24 cellular contexts compared by ENCODE assay signal in the genomic region with DNA sequence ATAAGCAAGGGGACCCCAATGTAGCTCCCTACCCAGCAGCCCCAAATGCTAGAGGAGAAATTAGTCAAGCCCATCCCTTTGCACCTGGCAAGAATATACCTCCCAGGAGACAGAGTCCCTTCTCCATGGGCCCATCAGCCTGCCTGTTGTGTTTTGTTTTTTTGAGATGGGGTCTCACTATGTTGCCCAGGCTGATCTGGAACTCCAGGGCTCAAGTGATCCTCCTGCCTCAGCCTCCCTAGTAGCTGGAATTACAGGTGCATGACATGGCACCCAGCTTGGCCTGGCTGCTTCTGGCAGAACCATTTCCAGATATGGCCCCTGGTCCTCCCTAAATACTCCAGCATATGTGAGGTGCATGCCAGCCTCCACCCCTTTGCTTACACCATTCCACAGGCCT. TPM values are rescaled to one million over a fixed set of nuclear protein-coding genes. Genes with fewer than 3 reads are reported as not detected.
DNase-seq lines count a peak whose midpoint lies in the region; ATAC-seq, FAIRE-seq and TF ChIP-seq lines count a peak whose summit lies in the region.
"Had no signal": no experiment of that assay in that cellular context is flagged by ENCODE, and none has a peak within 500 bp of the region (broad histone marks: within the 10 kb centered on the region; RNA-seq: fewer than 3 reads in every experiment).

No MANE protein-coding gene starts in this region.

- H3K4me3 Mint-ChIP-seq in WTC11 (no peak overlapping the region), brain (no peak overlapping the region), neural progenitor cell (no peak overlapping the region)
- H3K4me3 Mint-ChIP-seq in stimulated activated effector memory CD8-positive, alpha-beta T cell treated with anti-CD3 and anti-CD28 coated beads, Interleukin-12 subunit alpha, Interleukin-12 subunit beta, amount 100 ng/mL, for 72 hours, result no peak overlapping the region
- H3K4me3 Mint-ChIP-seq: CD14-positive monocyte; CD4-positive, alpha-beta memory T cell; CD4-positive, CD25-positive, alpha-beta regulatory T cell; CD8-positive, alpha-beta memory T cell had no signal

- H3K27ac ChIP-seq in neural progenitor cell, result no peak overlapping the region
- H3K27ac ChIP-seq: BLaER1 had no signal

- no peaks in the 10 kb centered on the region for H3K79me2 ChIP-seq in neural progenitor cell (ENCODE audit: low read depth)

- H3F3A ChIP-seq in neural progenitor cell (ENCODE audit: low read depth), result peaks cover 15% of the 10 kb centered on the region

- CTCF ChIA-PET in WTC11 (lab: Charles Lee), result interaction anchor here (1.0 to 5.2 kb wide), 5 partner anchors 9 to 181 kb away, joined by 3 to 22 read pairs (median 5); no protein-coding TSS in a partner anchor

- DNase-seq in WTC11 (ENCODE audit: low spot score), result no peak
- no peak for DNase-seq in neural progenitor cell (ENCODE audit: low spot score)
- no peak for DNase-seq in stimulated activated effector memory CD8-positive, alpha-beta T cell treated with anti-CD3 and anti-CD28 coated beads, Interleukin-12 subunit alpha, Interleukin-12 subunit beta, amount 100 ng/mL, for 72 hours (ENCODE audit: low spot score in 2 of 2)
- DNase-seq in T-helper 2 cell, result no peak
- DNase-seq in HTR-8/SVneo (ENCODE audit: insufficient read length, low spot score), result no peak
- DNase-seq: 8988T; ACHN; BE2C; CD4-positive, alpha-beta memory T cell; CD4-positive, CD25-positive, alpha-beta regulatory T cell; CD8-positive, alpha-beta memory T cell; DMS 273 treated with DMSO at 0.1 percent for 48 hours; EL; GDM1 had no signal

- peaks cover 13% of the 10 kb centered on the region for H3K4me1 Mint-ChIP-seq in WTC11
- peaks cover 69% of the 10 kb centered on the region for H3K4me1 Mint-ChIP-seq in brain
- H3K4me1 Mint-ChIP-seq in neural progenitor cell, result peaks cover 54% of the 10 kb centered on the region
- no peaks in the 10 kb centered on the region for H3K4me1 Mint-ChIP-seq in stimulated activated effector memory CD8-positive, alpha-beta T cell treated with anti-CD3 and anti-CD28 coated beads, Interleukin-12 subunit alpha, Interleukin-12 subunit beta, amount 100 ng/mL, for 72 hours
- H3K4me1 Mint-ChIP-seq: CD4-positive, alpha-beta memory T cell; CD4-positive, CD25-positive, alpha-beta regulatory T cell; CD8-positive, alpha-beta memory T cell had no signal

- no peak overlapping the region for H3K4me3 ChIP-seq in neural progenitor cell
- H3K4me3 ChIP-seq: BLaER1, GM12878 had no signal

- H3K9ac ChIP-seq in neural progenitor cell, result no peak overlapping the region
- H3K9ac ChIP-seq: BLaER1 had no signal

- H3K27me3 ChIP-seq in neural progenitor cell, result no peaks in the 10 kb centered on the region
- H3K27me3 ChIP-seq: BE2C, BLaER1 had no signal

- H3K36me3 Mint-ChIP-seq in WTC11 (no peaks in the 10 kb centered on the region), brain (no peaks in the 10 kb centered on the region), neural progenitor cell (no peaks in the 10 kb centered on the region)
- H3K36me3 Mint-ChIP-seq in stimulated activated effector memory CD8-positive, alpha-beta T cell treated with anti-CD3 and anti-CD28 coated beads, Interleukin-12 subunit alpha, Interleukin-12 subunit beta, amount 100 ng/mL, for 72 hours, result no peaks in the 10 kb centered on the region
- H3K36me3 Mint-ChIP-seq: CD14-positive monocyte; CD4-positive, alpha-beta memory T cell; CD4-positive, CD25-positive, alpha-beta regulatory T cell; CD8-positive, alpha-beta memory T cell had no signal

- H4K20me1 ChIP-seq in neural progenitor cell (ENCODE audit: low read depth), result no peaks in the 10 kb centered on the region
- H4K20me1 ChIP-seq: BLaER1 had no signal

- no peak overlapping the region for H2AFZ ChIP-seq in neural progenitor cell (replicated peaks)

- no peak for FAIRE-seq in HTR-8/SVneo (lab: Jason Lieb, UNC)
- FAIRE-seq: A204.1, GM12878, GM12892, GM18507 had no signal

- peaks cover 16% of the 10 kb centered on the region for H3K4me1 ChIP-seq in neural progenitor cell

- ATAC-seq in WTC11, result no peak
- no peak for ATAC-seq in stimulated activated effector memory CD8-positive, alpha-beta T cell treated with anti-CD3 and anti-CD28 coated beads, Interleukin-12 subunit alpha, Interleukin-12 subunit beta, amount 100 ng/mL, for 72 hours
- ATAC-seq in HG02642 (IDR thresholded peaks at IDR 0.05; ENCODE audit: poor library complexity, unreplicated experiment), result no peak
- no peak for ATAC-seq in HG02588 (IDR thresholded peaks at IDR 0.05; ENCODE audit: unreplicated experiment)
- ATAC-seq: GM12878 had no signal

- no peaks in the 10 kb centered on the region for H3K9me3 Mint-ChIP-seq in WTC11
- H3K9me3 Mint-ChIP-seq in brain, result no peaks in the 10 kb centered on the region
- H3K9me3 Mint-ChIP-seq in neural progenitor cell, result no peaks in the 10 kb centered on the region
- H3K9me3 Mint-ChIP-seq in stimulated activated effector memory CD8-positive, alpha-beta T cell treated with anti-CD3 and anti-CD28 coated beads, Interleukin-12 subunit alpha, Interleukin-12 subunit beta, amount 100 ng/mL, for 72 hours, result no peaks in the 10 kb centered on the region
- H3K9me3 Mint-ChIP-seq: CD14-positive monocyte; CD4-positive, alpha-beta memory T cell; CD4-positive, CD25-positive, alpha-beta regulatory T cell; CD8-positive, alpha-beta memory T cell had no signal

- POLR2A ChIA-PET in WTC11 (lab: Charles Lee), result no interaction called here

- no peaks in the 10 kb centered on the region for H3K9me3 ChIP-seq in neural progenitor cell (ENCODE audit: low read depth)
- H3K9me3 ChIP-seq: BE2C, BLaER1 had no signal

- peaks cover 8% of the 10 kb centered on the region for H3K27me3 Mint-ChIP-seq in WTC11 (ENCODE audit: low read depth)
- peaks cover 6% of the 10 kb centered on the region for H3K27me3 Mint-ChIP-seq in brain
- H3K27me3 Mint-ChIP-seq in neural progenitor cell (ENCODE audit: insufficient read depth, low read depth), result peaks cover 5% of the 10 kb centered on the region
- H3K27me3 Mint-ChIP-seq: CD4-positive, alpha-beta memory T cell; CD4-positive, CD25-positive, alpha-beta regulatory T cell had no signal

- no peaks in the 10 kb centered on the region for H3K36me3 ChIP-seq in neural progenitor cell
- H3K36me3 ChIP-seq: BLaER1 had no signal

- H3K27ac Mint-ChIP-seq in WTC11, result no peak overlapping the region
- peak overlapping the region in 3 of 5 experiments; percentile 86 to 95 (median 91) for H3K27ac Mint-ChIP-seq in brain
- H3K27ac Mint-ChIP-seq in neural progenitor cell, result peak overlapping the region; percentile 24
- H3K27ac Mint-ChIP-seq in stimulated activated effector memory CD8-positive, alpha-beta T cell treated with anti-CD3 and anti-CD28 coated beads, Interleukin-12 subunit alpha, Interleukin-12 subunit beta, amount 100 ng/mL, for 72 hours, result peak overlapping the region; percentile 41
- H3K27ac Mint-ChIP-seq: CD14-positive monocyte; CD4-positive, alpha-beta memory T cell; CD8-positive, alpha-beta memory T cell had no signal

- TF ChIP-seq CTCF in WTC11 (IDR thresholded peaks at IDR 0.05), result no peak
- TF ChIP-seq CTCF in brain (conservative IDR thresholded peaks at IDR 0.05), result no peak
- TF ChIP-seq CTCF in neural progenitor cell (IDR thresholded peaks at IDR 0.05), result no peak

- H3K4me2 ChIP-seq in neural progenitor cell, result no peak overlapping the region
- H3K4me2 ChIP-seq: BLaER1 had no signal

TF ChIP-seq in WTC11, 78 proteins besides CTCF, POLR2A, EP300 and RAD21:
- TF ChIP-seq ZNF219 (CRISPR knock-in tag; IDR thresholded peaks at IDR 0.05; ENCODE audit: borderline replicate concordance) (no peak), ZNF416 (CRISPR knock-in tag; IDR thresholded peaks at IDR 0.05) (no peak), ZNF121 (CRISPR knock-in tag; IDR thresholded peaks at IDR 0.05) (peak; percentile 73; the same call in 1 of the 2 replicates), NR3C1 (CRISPR knock-in tag; conservative IDR thresholded peaks at IDR 0.05; ENCODE audit: low read depth) (no peak)
- TF ChIP-seq, protein P1, sequence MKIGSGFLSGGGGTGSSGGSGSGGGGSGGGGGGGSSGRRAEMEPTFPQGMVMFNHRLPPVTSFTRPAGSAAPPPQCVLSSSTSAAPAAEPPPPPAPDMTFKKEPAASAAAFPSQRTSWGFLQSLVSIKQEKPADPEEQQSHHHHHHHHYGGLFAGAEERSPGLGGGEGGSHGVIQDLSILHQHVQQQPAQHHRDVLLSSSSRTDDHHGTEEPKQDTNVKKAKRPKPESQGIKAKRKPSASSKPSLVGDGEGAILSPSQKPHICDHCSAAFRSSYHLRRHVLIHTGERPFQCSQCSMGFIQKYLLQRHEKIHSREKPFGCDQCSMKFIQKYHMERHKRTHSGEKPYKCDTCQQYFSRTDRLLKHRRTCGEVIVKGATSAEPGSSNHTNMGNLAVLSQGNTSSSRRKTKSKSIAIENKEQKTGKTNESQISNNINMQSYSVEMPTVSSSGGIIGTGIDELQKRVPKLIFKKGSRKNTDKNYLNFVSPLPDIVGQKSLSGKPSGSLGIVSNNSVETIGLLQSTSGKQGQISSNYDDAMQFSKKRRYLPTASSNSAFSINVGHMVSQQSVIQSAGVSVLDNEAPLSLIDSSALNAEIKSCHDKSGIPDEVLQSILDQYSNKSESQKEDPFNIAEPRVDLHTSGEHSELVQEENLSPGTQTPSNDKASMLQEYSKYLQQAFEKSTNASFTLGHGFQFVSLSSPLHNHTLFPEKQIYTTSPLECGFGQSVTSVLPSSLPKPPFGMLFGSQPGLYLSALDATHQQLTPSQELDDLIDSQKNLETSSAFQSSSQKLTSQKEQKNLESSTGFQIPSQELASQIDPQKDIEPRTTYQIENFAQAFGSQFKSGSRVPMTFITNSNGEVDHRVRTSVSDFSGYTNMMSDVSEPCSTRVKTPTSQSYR (CRISPR knock-in tag; IDR thresholded peaks at IDR 0.05), result no peak

RNA-seq across cellular contexts. Expression of a gene that starts 22.1 kb away (rescaled TPM):
- total RNA-seq in WTC11 (2021) (3.7 to 5.0 TPM (median 4.9 TPM) in 3 replicates), neural progenitor cell (ENCODE audit: low replicate concordance) (0.11 and 2.3 TPM in 2 replicates)
- polyA plus RNA-seq in brain (ENCODE audit: insufficient read depth, low read depth, low replicate concordance), result 26.1 TPM
- total RNA-seq: G401 had no signal
- polyA plus RNA-seq: CD4-positive, CD25-positive, alpha-beta regulatory T cell had no signal
